ENCODE assay signal across 8 cellular contexts in genomic region chr22:38262051-38262795, GRCh38. TPM values are rescaled to one million over a fixed set of nuclear protein-coding genes. Genes with fewer than 3 reads are reported as not detected.
A peak's percentile ranks its signal among the peaks of the same experiment; 100 is the strongest.
DNase-seq lines count a peak whose midpoint lies in the region; ATAC-seq, FAIRE-seq and TF ChIP-seq lines count a peak whose summit lies in the region.

No MANE protein-coding gene starts in this region.

- no peak overlapping the region for H4K91ac ChIP-seq in H1 (replicated peaks; ENCODE audit: insufficient read length, low read length)

- H3K4me1 ChIP-seq in HEK293 (ENCODE audit: control insufficient read depth, insufficient read depth, low read length) = peaks cover 9% of the 10 kb centered on the region
- H3K4me1 ChIP-seq in H1 (replicated peaks in 1 of 4; ENCODE audit: control insufficient read depth in 3 of 4, insufficient read depth in 4 of 4, low read length in 3 of 4) = peaks cover 4 to 24% (median 10%) of the 10 kb centered on the region in 4 experiments

- H2BK12ac ChIP-seq in H1 (ENCODE audit: low read depth, low read length) = no peak overlapping the region

- no peaks in the 10 kb centered on the region for H3K23me2 ChIP-seq in H1 (ENCODE audit: low read depth, low read length)

- H3K36me3 ChIP-seq in HEK293 (ENCODE audit: control insufficient read depth in 2 of 2, insufficient read depth in 1 of 2, low read length in 2 of 2) = peaks cover 0 to 25% of the 10 kb centered on the region in 2 experiments; a peak in 2 of 3 replicates
- no peaks in the 10 kb centered on the region for H3K36me3 ChIP-seq in H1 (ENCODE audit: control insufficient read depth in 2 of 4, insufficient read depth in 4 of 4, low read length in 3 of 4)

- FAIRE-seq in H1 (lab: Jason Lieb, UNC) = no peak

- H3K18ac ChIP-seq in H1 (ENCODE audit: extremely low read depth, low read length) = no peak overlapping the region

- H3K56ac ChIP-seq in H1 (replicated peaks; ENCODE audit: insufficient read length, low read depth, low read length) = no peak overlapping the region

- H3K14ac ChIP-seq in H1 (ENCODE audit: insufficient read length) = no peak overlapping the region

- H2BK20ac ChIP-seq in H1 (ENCODE audit: low read length) = no peak overlapping the region

- H3K9me3 ChIP-seq in HEK293 (ENCODE audit: control insufficient read depth, insufficient read depth, low read depth, low read length) = no peaks in the 10 kb centered on the region
- H3K9me3 ChIP-seq in H1 (ENCODE audit: insufficient read depth in 2 of 2, low read depth in 1 of 2, low read length in 1 of 2) = no peaks in the 10 kb centered on the region

- H3K4me3 ChIP-seq in HEK293 (ENCODE audit: low read depth, low read length) (no peak overlapping the region), H1 (ENCODE audit: extremely low read depth in 1 of 4, insufficient read depth in 2 of 4, low read depth in 3 of 4, low read length in 4 of 4) (no peak overlapping the region)

- TF ChIP-seq POLR2A in H1 (IDR thresholded peaks at IDR 0.05; ENCODE audit: control extremely low read depth in 1 of 2, low read depth in 2 of 2, low read length in 2 of 2) = no peak

- ATAC-seq in HG02885 (IDR thresholded peaks at IDR 0.05; ENCODE audit: poor library complexity, unreplicated experiment) = no peak
- ATAC-seq in GM21360 (IDR thresholded peaks at IDR 0.05; ENCODE audit: unreplicated experiment) = no peak

- peaks cover 32% of the 10 kb centered on the region for H3K4me1 Mint-ChIP-seq in activated CD4-positive, alpha-beta T cell treated with anti-CD3 and anti-CD28 coated beads, Interleukin-2, amount 10 ng/mL, durations not matched to agents 7 days and 5 days
- peaks cover 39% of the 10 kb centered on the region for H3K4me1 Mint-ChIP-seq in type B pancreatic cell (ENCODE audit: unreplicated experiment)

- H3K79me2 ChIP-seq in H1 (ENCODE audit: control insufficient read depth in 1 of 2, insufficient read depth in 2 of 2, low read length in 2 of 2) = peaks cover 6 to 86% of the 10 kb centered on the region in 2 experiments; a peak in 3 of 4 replicates

- no peak overlapping the region for H2AFZ ChIP-seq in H1 (ENCODE audit: low read length)

- H3K27ac Mint-ChIP-seq in activated CD4-positive, alpha-beta T cell treated with anti-CD3 and anti-CD28 coated beads, Interleukin-2, amount 10 ng/mL, durations not matched to agents 7 days and 5 days = no peak overlapping the region
- no peak overlapping the region for H3K27ac Mint-ChIP-seq in type B pancreatic cell

- no peaks in the 10 kb centered on the region for H3K9me3 Mint-ChIP-seq in activated CD4-positive, alpha-beta T cell treated with anti-CD3 and anti-CD28 coated beads, Interleukin-2, amount 10 ng/mL, durations not matched to agents 7 days and 5 days
- H3K9me3 Mint-ChIP-seq in type B pancreatic cell = no peaks in the 10 kb centered on the region

- peak; percentile 74 for TF ChIP-seq RAD21 in H1 (IDR thresholded peaks at IDR 0.05 in 1 of 2, conservative IDR thresholded peaks at IDR 0.05 in 1 of 2; ENCODE audit: low read depth in 2 of 2, low read length in 2 of 2)

- peaks cover 8% of the 10 kb centered on the region for H3K36me3 Mint-ChIP-seq in activated CD4-positive, alpha-beta T cell treated with anti-CD3 and anti-CD28 coated beads, Interleukin-2, amount 10 ng/mL, durations not matched to agents 7 days and 5 days (ENCODE audit: low read depth)
- peaks cover 10% of the 10 kb centered on the region for H3K36me3 Mint-ChIP-seq in type B pancreatic cell

- no peak overlapping the region for H2BK120ac ChIP-seq in H1 (replicated peaks; ENCODE audit: low read depth, low read length)

- H3K27me3 Mint-ChIP-seq in activated CD4-positive, alpha-beta T cell treated with anti-CD3 and anti-CD28 coated beads, Interleukin-2, amount 10 ng/mL, durations not matched to agents 7 days and 5 days = no peaks in the 10 kb centered on the region
- no peaks in the 10 kb centered on the region for H3K27me3 Mint-ChIP-seq in type B pancreatic cell

- no peak for DNase-seq in AG09319 (ENCODE audit: extremely low read depth, low read depth)
- DNase-seq in activated CD4-positive, alpha-beta T cell treated with anti-CD3 and anti-CD28 coated beads, Interleukin-2, amount 10 ng/mL, durations not matched to agents 7 days and 5 days = peak; percentile 47
- DNase-seq in H1 (ENCODE audit: low read depth in 1 of 2, low spot score in 2 of 2) = peak in 1 of 2 experiments; percentile 84
- DNase-seq in myocyte (ENCODE audit: low read depth) = peak; percentile 15
- DNase-seq in type B pancreatic cell (ENCODE audit: extremely low spot score, unreplicated experiment) = no peak

- CTCF ChIA-PET in HEK293 (lab: Yijun Ruan, JAX) = interaction anchor here (0.6 to 1.6 kb wide), 7 partner anchors 9 to 310 kb away, joined by 3 to 5 read pairs (median 3); no protein-coding TSS in a partner anchor
- CTCF ChIA-PET in activated CD4-positive, alpha-beta T cell treated with anti-CD3 and anti-CD28 coated beads, Interleukin-2, amount 10 ng/mL, durations not matched to agents 7 days and 5 days (lab: Charles Lee) = interaction anchor here (1.0 kb wide), 1 partner anchor 153 kb away, joined by 3 read pairs; no protein-coding TSS in a partner anchor
- CTCF ChIA-PET in H1 (lab: Charles Lee; ENCODE audit: partially characterized antibody) = interaction anchor here (0.6 to 3.9 kb wide), 23 partner anchors 8 to 171 kb away, joined by 3 to 33 read pairs (median 4); partner anchors contain the start of gene TMEM184B

- H3K27me3 ChIP-seq in H1 (replicated peaks in 1 of 4; ENCODE audit: control insufficient read depth in 3 of 4, extremely low read depth in 1 of 4, insufficient read depth in 3 of 4, low read length in 3 of 4) = no peaks in the 10 kb centered on the region; a peak in 1 of 7 replicates

- no peak overlapping the region for H3K4me3 Mint-ChIP-seq in activated CD4-positive, alpha-beta T cell treated with anti-CD3 and anti-CD28 coated beads, Interleukin-2, amount 10 ng/mL, durations not matched to agents 7 days and 5 days
- no peak overlapping the region for H3K4me3 Mint-ChIP-seq in type B pancreatic cell

- TF ChIP-seq CTCF in AG09319 (IDR thresholded peaks at IDR 0.05; ENCODE audit: low read depth, low read length) (peak; percentile 38), HEK293 (tag by site-specific recombination; IDR thresholded peaks at IDR 0.05) (0 out of 2 replicates have a peak, but pooled peaks have one; percentile 22), H1 (IDR thresholded peaks at IDR 0.05; ENCODE audit: control extremely low read depth in 1 of 3, insufficient read depth in 1 of 3, low read depth in 1 of 3, low read length in 3 of 3) (peak; percentile 73 to 85 (median 80)), type B pancreatic cell (conservative IDR thresholded peaks at IDR 0.05) (peak; percentile 61)

- peak overlapping the region; percentile 38; the same call in 1 of the 2 replicates for H2BK15ac ChIP-seq in H1 (ENCODE audit: low read length)

- no peak overlapping the region for H4K5ac ChIP-seq in H1 (ENCODE audit: insufficient read length, low read depth, low read length)

- no peak overlapping the region for H3K4ac ChIP-seq in H1 (replicated peaks; ENCODE audit: insufficient read length, low read depth, low read length)

- no peak overlapping the region for H2AK5ac ChIP-seq in H1 (ENCODE audit: low read depth, low read length)

- no peak overlapping the region for H3K23ac ChIP-seq in H1 (ENCODE audit: insufficient read length)

- H3K79me1 ChIP-seq in H1 (ENCODE audit: low read depth, low read length) = peaks cover 32% of the 10 kb centered on the region

- POLR2A ChIA-PET in HEK293 (lab: Yijun Ruan, JAX) = no interaction called here
- POLR2A ChIA-PET in activated CD4-positive, alpha-beta T cell treated with anti-CD3 and anti-CD28 coated beads, Interleukin-2, amount 10 ng/mL, durations not matched to agents 7 days and 5 days (lab: Charles Lee) = no interaction called here
- POLR2A ChIA-PET in H1 (lab: Charles Lee; ENCODE audit: partially characterized antibody) = interaction anchor here (0.7 to 1.7 kb wide), 4 partner anchors 9 to 88 kb away, joined by 3 to 8 read pairs (median 3); no protein-coding TSS in a partner anchor

- H2BK5ac ChIP-seq in H1 (ENCODE audit: low read depth, low read length) = 0 out of 2 replicates have a peak overlapping the region, but pooled peaks have one; percentile 79

- TF ChIP-seq EP300 in H1 (IDR thresholded peaks at IDR 0.05; ENCODE audit: borderline replicate concordance in 1 of 2, low read depth in 2 of 2, low read length in 2 of 2) = no peak

- H4K8ac ChIP-seq in H1 (ENCODE audit: extremely low read depth, insufficient read depth, low read length) = no peak overlapping the region; the same call in 1 of the 2 replicates

- no peak overlapping the region for H3K9ac ChIP-seq in H1 (replicated peaks in 1 of 4; ENCODE audit: extremely low read depth in 1 of 4, low read depth in 3 of 4, low read length in 3 of 4)

- no peak overlapping the region for H3K27ac ChIP-seq in HEK293 (ENCODE audit: extremely low read depth, low read depth, low read length)
- H3K27ac ChIP-seq in H1 (ENCODE audit: low read depth, low read length) = no peak overlapping the region

- 72% methylated on average over 20 of the region's 20 CpGs; no CpG with 5 or more reads in 1 of the 2 experiments for WGBS in H1 (ENCODE audit: extremely low coverage in 1 of 2, insufficient coverage in 1 of 2, insufficient read length in 1 of 2, insufficient replicate concordance in 2 of 2, low coverage in 1 of 2, low lambda C conversion rate in 2 of 2, missing lambda C conversion rate in 1 of 2), 2 experiments

- peaks cover 23% of the 10 kb centered on the region in 2 experiments for H4K20me1 ChIP-seq in H1 (replicated peaks in 1 of 2; ENCODE audit: control insufficient read depth in 1 of 2, insufficient read depth in 2 of 2, low read length in 2 of 2)

- H3K4me2 ChIP-seq in H1 (ENCODE audit: insufficient read depth in 1 of 2, low read depth in 2 of 2, low read length in 2 of 2) = no peak overlapping the region

RNA-seq across cellular contexts. Expression of gene TMEM184B, which starts 10.6 kb away (rescaled TPM):
- total RNA-seq in activated CD4-positive, alpha-beta T cell treated with anti-CD3 and anti-CD28 coated beads, Interleukin-2, amount 10 ng/mL, durations not matched to agents 7 days and 5 days = 10 to 100 TPM; 33.8 to 34.5 TPM
- total RNA-seq in H1 (2021; fragmentation: NEBNext Ultra II Directional; extraction: Animal tissue kit (Norgen Biotek cat#: 25700)) = 79.9 and 81.0 TPM in 2 replicates
- 41.6 and 70.6 TPM in 2 replicates for polyA plus RNA-seq in H1 (2011; rRNA removed)
- polyA plus RNA-seq in H1 (2011; cell fraction: cytosol; rRNA removed) = 29.5 TPM
- polyA plus RNA-seq in H1 (2011; cell fraction: nucleus; rRNA removed) = 55.9 TPM
- 34.1 to 60.3 TPM (median 56.8 TPM) in 4 replicates for polyA plus RNA-seq in H1 (2012, experiment 1 of 2)
- polyA plus RNA-seq in H1 (2012, experiment 2 of 2) = 49.3 TPM
- polyA plus RNA-seq in H1 (2013, experiment 1 of 2) = 57.6 TPM
- 64.6 TPM for polyA plus RNA-seq in H1 (2013, experiment 2 of 2)
- polyA minus RNA-seq in H1 (2011; rRNA and poly(A)+ RNA removed) = 31.7 and 53.2 TPM in 2 replicates
- 60.0 TPM for polyA minus RNA-seq in H1 (2011; cell fraction: cytosol; rRNA and poly(A)+ RNA removed)
- polyA minus RNA-seq in H1 (2011; cell fraction: nucleus; rRNA and poly(A)+ RNA removed) = 32.2 TPM
- total RNA-seq in myocyte (53.4 and 78.0 TPM in 2 replicates), type B pancreatic cell (ENCODE audit: low replicate concordance) (66.7 and 83.3 TPM in 2 replicates)
- polyA plus RNA-seq in myocyte (2012) = 90.4 TPM

RNA-seq across cellular contexts. Expression of gene CSNK1E, which starts 55.0 kb away (rescaled TPM):
- total RNA-seq in activated CD4-positive, alpha-beta T cell treated with anti-CD3 and anti-CD28 coated beads, Interleukin-2, amount 10 ng/mL, durations not matched to agents 7 days and 5 days = 10 to 100 TPM; 74.3 to 81.3 TPM
- 244 and 247 TPM in 2 replicates for total RNA-seq in H1 (2021; fragmentation: NEBNext Ultra II Directional; extraction: Animal tissue kit (Norgen Biotek cat#: 25700))
- polyA plus RNA-seq in H1 (2011; rRNA removed) = 263 and 387 TPM in 2 replicates
- 335 TPM for polyA plus RNA-seq in H1 (2011; cell fraction: cytosol; rRNA removed)
- 537 TPM for polyA plus RNA-seq in H1 (2011; cell fraction: nucleus; rRNA removed)
- polyA plus RNA-seq in H1 (2012, experiment 1 of 2) = 185 to 231 TPM (median 213 TPM) in 4 replicates
- 133 TPM for polyA plus RNA-seq in H1 (2012, experiment 2 of 2)
- polyA plus RNA-seq in H1 (2013, experiment 1 of 2) = 177 TPM
- polyA plus RNA-seq in H1 (2013, experiment 2 of 2) = 168 TPM
- 183 and 358 TPM in 2 replicates for polyA minus RNA-seq in H1 (2011; rRNA and poly(A)+ RNA removed)
- 170 TPM for polyA minus RNA-seq in H1 (2011; cell fraction: cytosol; rRNA and poly(A)+ RNA removed)
- polyA minus RNA-seq in H1 (2011; cell fraction: nucleus; rRNA and poly(A)+ RNA removed) = 213 TPM
- total RNA-seq in myocyte = 98.5 and 111 TPM in 2 replicates
- 139 TPM for polyA plus RNA-seq in myocyte (2012)
- 199 and 219 TPM in 2 replicates for total RNA-seq in type B pancreatic cell (ENCODE audit: low replicate concordance)

Comparison
In these comparisons a context has a peak if more than half of its experiments do, and no peak if none do; other contexts are left out.
1. DNase-seq: peak in activated CD4-positive, alpha-beta T cell treated with anti-CD3 and anti-CD28 coated beads, Interleukin-2, amount 10 ng/mL, durations not matched to agents 7 days and 5 days (single experiment) and myocyte (single experiment); none in AG09319 (single experiment) and type B pancreatic cell (single experiment).
2. CTCF ChIP-seq: peak in every context shown above with its lines; median percentile 80 in H1; 61 in type B pancreatic cell; 38 in AG09319; 22 in HEK293.